Comparison of ENCODE assay signal across 15 cellular contexts in the genomic region with DNA sequence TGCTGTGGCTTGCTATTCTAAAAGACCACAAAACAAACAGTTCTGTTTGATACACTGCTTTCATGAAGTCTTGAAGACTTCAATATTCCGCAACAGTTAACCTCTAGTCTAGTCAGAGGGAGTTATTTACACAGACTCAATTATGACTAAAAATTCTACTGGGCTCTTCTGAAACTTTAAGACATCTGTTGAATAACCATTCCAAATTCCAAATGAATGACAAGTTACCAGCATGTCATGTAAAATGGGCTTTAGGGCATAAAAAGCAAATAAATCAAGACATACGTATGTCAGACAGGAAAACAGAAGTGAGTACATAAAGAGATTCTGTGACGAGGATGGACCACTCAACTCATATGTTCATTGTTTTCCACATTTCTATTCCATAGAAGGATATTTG.
DNase-seq lines count a peak whose midpoint lies in the region; ATAC-seq and TF ChIP-seq lines count a peak whose summit lies in the region.
"Had no signal": no experiment of that assay in that cellular context is flagged by ENCODE, and none has a peak within 500 bp of the region (broad histone marks: within the 10 kb centered on the region; RNA-seq: fewer than 3 reads in every experiment).

No MANE protein-coding gene starts in this region.

- no peaks in the 10 kb centered on the region for H3K36me3 Mint-ChIP-seq in CD14-positive monocyte
- H3K36me3 Mint-ChIP-seq: activated CD4-positive, alpha-beta memory T cell treated with anti-CD3 and anti-CD28 coated beads for 36 hours had no signal

- intact Hi-C loops in mammary epithelial cell (cut with micrococcal nuclease) (loop anchor here (5.0 kb wide), 1 partner anchor 510 kb away; no protein-coding TSS in a partner anchor), CD14-positive monocyte (cut with micrococcal nuclease) (no loop called here)

- H3K4me1 Mint-ChIP-seq in CD14-positive monocyte: peaks cover 1% of the 10 kb centered on the region

- H3K27ac ChIP-seq in mammary epithelial cell (ENCODE audit: insufficient read depth, low read depth, low read length): no peak overlapping the region

- 58% methylated on average over 3 of the region's 3 CpGs for WGBS in mammary epithelial cell (ENCODE audit: low coverage, missing lambda C conversion rate)

- H3K27me3 ChIP-seq in mammary epithelial cell (ENCODE audit: insufficient read depth, low read length): no peaks in the 10 kb centered on the region
- H3K27me3 ChIP-seq: BE2C had no signal

- no peak overlapping the region for H3K4me3 Mint-ChIP-seq in CD14-positive monocyte
- H3K4me3 Mint-ChIP-seq: activated CD4-positive, alpha-beta memory T cell treated with anti-CD3 and anti-CD28 coated beads for 36 hours; brain had no signal

- in situ Hi-C loops in mammary epithelial cell (cut with MboI; ENCODE audit: low sequenced_read_pairs in 2 of 2) (loop anchor here (10.0 to 25.0 kb wide), 5 partner anchors 95 to 520 kb away; partner anchors contain the start of gene PLOD2 (in 1 of the 2)), GM13977 (cut with MboI; ENCODE audit: low pct_unique_long_range_greater_than_20kb, low sequenced_read_pairs, unreplicated experiment) (no loop called here)

- no peaks in the 10 kb centered on the region for H3K4me1 ChIP-seq in mammary epithelial cell (ENCODE audit: insufficient read depth, low read length)
- H3K4me1 ChIP-seq: BE2C had no signal

- no peak overlapping the region for H3K9ac ChIP-seq in mammary epithelial cell (ENCODE audit: insufficient read depth, low read length)

- peak; percentile 11 for DNase-seq in AG08395 (ENCODE audit: low spot score)
- peak; percentile 48 for DNase-seq in HT1080 (ENCODE audit: low read depth)
- peak; percentile 50 for DNase-seq in mammary epithelial cell
- DNase-seq in kidney glomerular epithelial cell (lab: John Stamatoyannopoulos, UW): peak; percentile 26
- no peak for DNase-seq in CD14-positive monocyte (ENCODE audit: low spot score)
- DNase-seq in GM13977 (ENCODE audit: low spot score): no peak
- DNase-seq in NCI-H2171 (lab: John Stamatoyannopoulos, UW): no peak
- DNase-seq: activated CD4-positive, alpha-beta memory T cell treated with anti-CD3 and anti-CD28 coated beads for 36 hours; BE2C; NCI-H1092; NCI-H524; posterior cingulate gyrus; Right ventricle myocardium superior had no signal

- no peak overlapping the region for H3K4me2 ChIP-seq in mammary epithelial cell (ENCODE audit: insufficient read depth, low read depth, low read length)

- dilution Hi-C loops in mammary epithelial cell (cut with HindIII; ENCODE audit: low sequenced_read_pairs): no loop called here

- ATAC-seq in HG03025 (IDR thresholded peaks at IDR 0.05; ENCODE audit: low FRiP score, unreplicated experiment): no peak

- H3K36me3 ChIP-seq in mammary epithelial cell (ENCODE audit: insufficient read depth, low read length): peaks cover 21% of the 10 kb centered on the region
- H3K36me3 ChIP-seq: BE2C had no signal

- no peaks in the 10 kb centered on the region for H3K9me3 Mint-ChIP-seq in CD14-positive monocyte
- H3K9me3 Mint-ChIP-seq: activated CD4-positive, alpha-beta memory T cell treated with anti-CD3 and anti-CD28 coated beads for 36 hours; brain had no signal

- H3K27ac Mint-ChIP-seq in CD14-positive monocyte: no peak overlapping the region
- H3K27ac Mint-ChIP-seq: activated CD4-positive, alpha-beta memory T cell treated with anti-CD3 and anti-CD28 coated beads for 36 hours; brain had no signal

- H4K20me1 ChIP-seq in mammary epithelial cell (ENCODE audit: insufficient read depth, low read length): no peaks in the 10 kb centered on the region

- no peak overlapping the region for H2AFZ ChIP-seq in mammary epithelial cell (ENCODE audit: low read depth, low read length)

- H3K9me3 ChIP-seq in mammary epithelial cell (replicated peaks; ENCODE audit: insufficient read depth, low read length): no peaks in the 10 kb centered on the region
- H3K9me3 ChIP-seq: BE2C had no signal

- CTCF ChIA-PET in mammary epithelial cell (lab: Charles Lee; ENCODE audit: low non-redundant PET): no interaction called here

- H3K27me3 Mint-ChIP-seq in CD14-positive monocyte (ENCODE audit: low read depth in 3 of 3): no peaks in the 10 kb centered on the region
- H3K27me3 Mint-ChIP-seq: activated CD4-positive, alpha-beta memory T cell treated with anti-CD3 and anti-CD28 coated beads for 36 hours; brain had no signal

- no TSS peak for BruUV-seq in mammary epithelial cell (replicated peaks; lab: Mats Ljungman, UMichigan)

- no peaks in the 10 kb centered on the region for H3K79me2 ChIP-seq in mammary epithelial cell (ENCODE audit: insufficient read depth, low read length)

- no peak overlapping the region for H3K4me3 ChIP-seq in mammary epithelial cell (replicated peaks in 1 of 3; ENCODE audit: insufficient read depth in 1 of 3, low read depth in 2 of 3, low read length in 3 of 3)

- no peak for TF ChIP-seq CTCF in mammary epithelial cell (conservative IDR thresholded peaks at IDR 0.05 in 1 of 2, IDR thresholded peaks at IDR 0.05 in 1 of 2; ENCODE audit: extremely low read depth in 1 of 2, insufficient read depth in 1 of 2, low read depth in 1 of 2, low read length in 2 of 2)
- no peak for TF ChIP-seq CTCF in CD14-positive monocyte (IDR thresholded peaks at IDR 0.05)
- TF ChIP-seq CTCF in GM13977 (IDR thresholded peaks at IDR 0.05; ENCODE audit: extremely low read depth, insufficient read depth, missing control alignments): no peak

Comparison
In these comparisons a context has a peak if more than half of its experiments do, and no peak if none do; other contexts are left out.
1. DNase-seq: peak in AG08395 (single experiment), HT1080 (single experiment), mammary epithelial cell (single experiment) and kidney glomerular epithelial cell (single experiment); none in CD14-positive monocyte (single experiment), GM13977 (single experiment) and NCI-H2171 (single experiment).